Comparison of ENCODE assay signal across 15 cellular contexts in the genomic region with DNA sequence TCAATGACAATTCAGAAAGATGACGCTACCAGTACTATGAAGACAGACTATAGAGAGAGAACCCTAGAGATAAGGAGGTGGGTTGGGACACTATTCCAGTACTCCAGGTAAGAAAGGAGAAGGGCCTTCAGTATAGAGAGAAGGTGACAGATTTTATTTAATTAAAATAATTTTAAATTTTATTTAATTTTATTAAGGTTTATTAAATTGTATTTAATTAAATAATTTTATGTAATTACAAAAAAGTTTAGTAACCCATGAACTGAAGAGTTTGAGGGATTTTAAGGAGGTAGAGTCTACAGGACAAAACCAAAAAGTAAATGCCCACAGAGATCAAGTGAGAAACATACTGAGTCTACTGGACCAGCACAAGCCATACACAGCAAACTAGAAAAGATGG. TPM values are rescaled to one million over a fixed set of nuclear protein-coding genes. Genes with fewer than 3 reads are reported as not detected.
DNase-seq lines count a peak whose midpoint lies in the region; ATAC-seq and TF ChIP-seq lines count a peak whose summit lies in the region.
"Had no signal": no experiment of that assay in that cellular context is flagged by ENCODE, and none has a peak within 500 bp of the region (broad histone marks: within the 10 kb centered on the region; RNA-seq: fewer than 3 reads in every experiment).

No MANE protein-coding gene starts in this region.

- peak overlapping the region; percentile 39 to 73 for H3K27ac Mint-ChIP-seq in natural killer cell
- H3K27ac Mint-ChIP-seq in natural killer cell treated with Interleukin-12 subunit alpha and Interleukin-12 subunit beta and Interleukin-15 and Interleukin-18, amount 100 ng/mL, for 72 hours, result no peak overlapping the region
- H3K27ac Mint-ChIP-seq in WTC11, result peak overlapping the region; percentile 72; the same call in 1 of the 2 replicates
- H3K27ac Mint-ChIP-seq in chondrocyte (ENCODE audit: unreplicated experiment), result peak overlapping the region; percentile 41
- no peak overlapping the region for H3K27ac Mint-ChIP-seq in activated CD8-positive, alpha-beta memory T cell treated with anti-CD3 and anti-CD28 coated beads, Interleukin-2, amount 10 ng/mL, durations not matched to agents 7 days and 5 days
- H3K27ac Mint-ChIP-seq: B cell; CD8-positive, alpha-beta T cell had no signal

- DNase-seq in natural killer cell (no peak), WTC11 (ENCODE audit: low spot score) (no peak), chondrocyte (ENCODE audit: low spot score) (no peak), substantia nigra (lab: John Stamatoyannopoulos, UW) (no peak), KG1 (lab: John Stamatoyannopoulos, UW) (no peak)
- no peak for DNase-seq in natural killer cell treated with Interleukin-12 subunit alpha and Interleukin-12 subunit beta and Interleukin-15 and Interleukin-18, amount 100 ng/mL, for 72 hours (ENCODE audit: low spot score)
- no peak for DNase-seq in activated CD8-positive, alpha-beta memory T cell treated with anti-CD3 and anti-CD28 coated beads, Interleukin-2, amount 10 ng/mL, durations not matched to agents 7 days and 5 days
- DNase-seq: C1 segment of cervical spinal cord; CD8-positive, alpha-beta T cell; COR-L47; DMS53; GF-D8 had no signal

- ATAC-seq in natural killer cell, result no peak
- no peak for ATAC-seq in natural killer cell treated with Interleukin-12 subunit alpha and Interleukin-12 subunit beta and Interleukin-15 and Interleukin-18, amount 100 ng/mL, for 72 hours
- no peak for ATAC-seq in WTC11
- ATAC-seq in activated CD8-positive, alpha-beta memory T cell treated with anti-CD3 and anti-CD28 coated beads, Interleukin-2, amount 10 ng/mL, durations not matched to agents 7 days and 5 days, result no peak
- no peak for ATAC-seq in HG02571 (IDR thresholded peaks at IDR 0.05; ENCODE audit: unreplicated experiment)
- ATAC-seq: HepG2 had no signal

- H3K4me1 Mint-ChIP-seq in natural killer cell, result peaks cover 52 to 56% of the 10 kb centered on the region in 2 donors
- H3K4me1 Mint-ChIP-seq in natural killer cell treated with Interleukin-12 subunit alpha and Interleukin-12 subunit beta and Interleukin-15 and Interleukin-18, amount 100 ng/mL, for 72 hours (ENCODE audit: low read depth in 2 of 2), result peaks cover 50 to 53% of the 10 kb centered on the region in 2 donors
- H3K4me1 Mint-ChIP-seq in WTC11, result peaks cover 38% of the 10 kb centered on the region
- H3K4me1 Mint-ChIP-seq in chondrocyte (ENCODE audit: low read depth), result peaks cover 47% of the 10 kb centered on the region
- H3K4me1 Mint-ChIP-seq in activated CD8-positive, alpha-beta memory T cell treated with anti-CD3 and anti-CD28 coated beads, Interleukin-2, amount 10 ng/mL, durations not matched to agents 7 days and 5 days, result peaks cover 57% of the 10 kb centered on the region

- no peaks in the 10 kb centered on the region for H3K9me3 Mint-ChIP-seq in natural killer cell
- no peaks in the 10 kb centered on the region for H3K9me3 Mint-ChIP-seq in natural killer cell treated with Interleukin-12 subunit alpha and Interleukin-12 subunit beta and Interleukin-15 and Interleukin-18, amount 100 ng/mL, for 72 hours
- no peaks in the 10 kb centered on the region for H3K9me3 Mint-ChIP-seq in WTC11
- H3K9me3 Mint-ChIP-seq in chondrocyte (ENCODE audit: low read depth), result no peaks in the 10 kb centered on the region
- no peaks in the 10 kb centered on the region for H3K9me3 Mint-ChIP-seq in activated CD8-positive, alpha-beta memory T cell treated with anti-CD3 and anti-CD28 coated beads, Interleukin-2, amount 10 ng/mL, durations not matched to agents 7 days and 5 days (ENCODE audit: low read depth)
- H3K9me3 Mint-ChIP-seq: CD8-positive, alpha-beta T cell had no signal

- POLR2A ChIA-PET in WTC11 (lab: Charles Lee), result no interaction called here

- peak overlapping the region; percentile 55 for H3K27ac ChIP-seq in substantia nigra (ENCODE audit: low read depth, low read length, poor library complexity, severe bottlenecking)

- intact Hi-C loops in natural killer cell (cut with micrococcal nuclease), result no loop called here

- H3K27me3 Mint-ChIP-seq in natural killer cell (ENCODE audit: low read depth in 2 of 2), result no peaks in the 10 kb centered on the region
- H3K27me3 Mint-ChIP-seq in natural killer cell treated with Interleukin-12 subunit alpha and Interleukin-12 subunit beta and Interleukin-15 and Interleukin-18, amount 100 ng/mL, for 72 hours, result no peaks in the 10 kb centered on the region
- H3K27me3 Mint-ChIP-seq in WTC11 (ENCODE audit: low read depth), result no peaks in the 10 kb centered on the region
- no peaks in the 10 kb centered on the region for H3K27me3 Mint-ChIP-seq in chondrocyte (ENCODE audit: low read depth)
- no peaks in the 10 kb centered on the region for H3K27me3 Mint-ChIP-seq in activated CD8-positive, alpha-beta memory T cell treated with anti-CD3 and anti-CD28 coated beads, Interleukin-2, amount 10 ng/mL, durations not matched to agents 7 days and 5 days
- H3K27me3 Mint-ChIP-seq: B cell had no signal

- H3K36me3 Mint-ChIP-seq in natural killer cell (no peaks in the 10 kb centered on the region), WTC11 (peaks cover 3% of the 10 kb centered on the region; the same call in 1 of the 2 replicates), chondrocyte (ENCODE audit: low read depth) (peaks cover 1% of the 10 kb centered on the region)
- peaks cover 4% of the 10 kb centered on the region for H3K36me3 Mint-ChIP-seq in natural killer cell treated with Interleukin-12 subunit alpha and Interleukin-12 subunit beta and Interleukin-15 and Interleukin-18, amount 100 ng/mL, for 72 hours
- H3K36me3 Mint-ChIP-seq in activated CD8-positive, alpha-beta memory T cell treated with anti-CD3 and anti-CD28 coated beads, Interleukin-2, amount 10 ng/mL, durations not matched to agents 7 days and 5 days, result peaks cover 13% of the 10 kb centered on the region

- H3K4me3 Mint-ChIP-seq in natural killer cell, result no peak overlapping the region
- H3K4me3 Mint-ChIP-seq in natural killer cell treated with Interleukin-12 subunit alpha and Interleukin-12 subunit beta and Interleukin-15 and Interleukin-18, amount 100 ng/mL, for 72 hours, result no peak overlapping the region
- no peak overlapping the region for H3K4me3 Mint-ChIP-seq in WTC11
- H3K4me3 Mint-ChIP-seq in chondrocyte (ENCODE audit: unreplicated experiment), result no peak overlapping the region
- no peak overlapping the region for H3K4me3 Mint-ChIP-seq in activated CD8-positive, alpha-beta memory T cell treated with anti-CD3 and anti-CD28 coated beads, Interleukin-2, amount 10 ng/mL, durations not matched to agents 7 days and 5 days
- H3K4me3 Mint-ChIP-seq: B cell had no signal

- TF ChIP-seq CTCF in natural killer cell (IDR thresholded peaks at IDR 0.05), result no peak
- TF ChIP-seq CTCF in WTC11 (IDR thresholded peaks at IDR 0.05), result no peak
- TF ChIP-seq CTCF in chondrocyte (IDR thresholded peaks at IDR 0.05), result no peak

- CTCF ChIA-PET in WTC11 (lab: Charles Lee), result no interaction called here
- CTCF ChIA-PET in activated CD8-positive, alpha-beta memory T cell treated with anti-CD3 and anti-CD28 coated beads, Interleukin-2, amount 10 ng/mL, durations not matched to agents 7 days and 5 days (lab: Charles Lee), result interaction anchor here (0.8 to 1.7 kb wide), 4 partner anchors 16 to 146 kb away, joined by 3 to 8 read pairs (median 4); no protein-coding TSS in a partner anchor

TF ChIP-seq in WTC11, 78 proteins besides CTCF, POLR2A, EP300 and RAD21:
- TF ChIP-seq, protein P1, sequence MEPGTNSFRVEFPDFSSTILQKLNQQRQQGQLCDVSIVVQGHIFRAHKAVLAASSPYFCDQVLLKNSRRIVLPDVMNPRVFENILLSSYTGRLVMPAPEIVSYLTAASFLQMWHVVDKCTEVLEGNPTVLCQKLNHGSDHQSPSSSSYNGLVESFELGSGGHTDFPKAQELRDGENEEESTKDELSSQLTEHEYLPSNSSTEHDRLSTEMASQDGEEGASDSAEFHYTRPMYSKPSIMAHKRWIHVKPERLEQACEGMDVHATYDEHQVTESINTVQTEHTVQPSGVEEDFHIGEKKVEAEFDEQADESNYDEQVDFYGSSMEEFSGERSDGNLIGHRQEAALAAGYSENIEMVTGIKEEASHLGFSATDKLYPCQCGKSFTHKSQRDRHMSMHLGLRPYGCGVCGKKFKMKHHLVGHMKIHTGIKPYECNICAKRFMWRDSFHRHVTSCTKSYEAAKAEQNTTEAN (CRISPR knock-in tag; IDR thresholded peaks at IDR 0.05), result no peak
- TF ChIP-seq HMGA2 (CRISPR knock-in tag; IDR thresholded peaks at IDR 0.05), result peak; percentile 96
TF ChIP-seq in WTC11: peak in this region for 1.

RNA-seq across cellular contexts. Expression of a gene that starts 20.3 kb away (rescaled TPM):
- 100 to 1,000 TPM; 216 to 244 (median 231) TPM for total RNA-seq in natural killer cell
- 100 to 1,000 TPM; 200 to 265 TPM for total RNA-seq in natural killer cell treated with Interleukin-12 subunit alpha and Interleukin-12 subunit beta and Interleukin-15 and Interleukin-18, amount 100 ng/mL, for 72 hours
- total RNA-seq in WTC11 (2021), result 214 to 234 TPM (median 220 TPM) in 3 replicates
- total RNA-seq in chondrocyte, result 345 to 455 TPM (median 361 TPM) in 3 replicates
- total RNA-seq in activated CD8-positive, alpha-beta memory T cell treated with anti-CD3 and anti-CD28 coated beads, Interleukin-2, amount 10 ng/mL, durations not matched to agents 7 days and 5 days, result 100 to 1,000 TPM; 129 to 166 TPM

RNA-seq across cellular contexts. Expression of a gene that starts 29.3 kb away (rescaled TPM):
- total RNA-seq in natural killer cell, result 10 to 100 TPM; 64.4 to 78.7 (median 74.4) TPM
- 10 to 100 TPM; 66.6 to 80.0 TPM for total RNA-seq in natural killer cell treated with Interleukin-12 subunit alpha and Interleukin-12 subunit beta and Interleukin-15 and Interleukin-18, amount 100 ng/mL, for 72 hours
- total RNA-seq in WTC11 (2021), result 50.8 to 60.5 TPM (median 59.1 TPM) in 3 replicates
- total RNA-seq in chondrocyte, result 63.3 to 109 TPM (median 65.4 TPM) in 3 replicates
- 10 to 100 TPM; 83.0 to 86.4 TPM for total RNA-seq in activated CD8-positive, alpha-beta memory T cell treated with anti-CD3 and anti-CD28 coated beads, Interleukin-2, amount 10 ng/mL, durations not matched to agents 7 days and 5 days

Comparison
In these comparisons a context has a peak if more than half of its experiments do, and no peak if none do; other contexts are left out.
1. H3K27ac Mint-ChIP-seq: peak in natural killer cell (2 of 2), WTC11 (single experiment) and chondrocyte (single experiment); none in natural killer cell treated with Interleukin-12 subunit alpha and Interleukin-12 subunit beta and Interleukin-15 and Interleukin-18, amount 100 ng/mL, for 72 hours (0 of 2) and activated CD8-positive, alpha-beta memory T cell treated with anti-CD3 and anti-CD28 coated beads, Interleukin-2, amount 10 ng/mL, durations not matched to agents 7 days and 5 days (single experiment).